In the genomic region with DNA sequence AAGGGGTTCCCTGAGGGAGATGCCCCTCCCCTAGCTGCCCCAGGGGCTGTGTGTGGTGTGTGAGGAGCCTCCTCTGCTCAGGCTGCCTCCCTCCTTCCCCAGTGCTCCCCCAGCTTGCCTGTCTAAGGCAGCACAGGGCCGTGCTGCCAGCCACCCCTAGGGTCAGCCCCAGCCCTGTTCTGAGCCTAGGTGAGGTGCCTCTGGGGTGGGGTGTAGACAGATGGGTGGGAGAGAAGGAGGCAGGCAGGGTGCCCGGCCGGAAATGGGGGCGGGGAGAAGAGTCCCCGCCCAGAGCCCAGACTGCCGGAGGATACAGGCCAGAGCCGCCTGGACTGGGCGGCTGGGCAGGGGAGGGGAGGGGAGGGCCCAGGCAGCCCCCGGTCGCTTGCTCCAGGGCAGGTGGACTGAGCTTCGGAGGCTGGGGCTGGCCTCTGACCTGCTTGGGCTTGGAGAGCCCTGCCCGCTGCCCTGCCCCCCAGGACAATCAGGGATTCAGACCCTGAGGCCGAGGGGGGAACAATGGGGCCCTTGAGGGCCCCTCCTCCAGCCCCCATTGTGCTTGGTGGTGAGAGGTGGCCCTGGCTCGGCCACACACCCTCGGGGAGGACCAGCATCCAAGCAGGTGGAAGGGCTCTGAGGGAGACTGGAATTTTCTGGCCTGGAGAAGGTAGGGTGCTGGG, we compare ENCODE assay signal across 1 cellular context.
TF ChIP-seq lines count a peak whose summit lies in the region.

Gene GJC2 (plus strand): TSS at position 590 of the 680 bp plus-strand sequence. CDS start 7,829 bp downstream, outside the sequence.

TF ChIP-seq in GM23338, 12 proteins besides CTCF, POLR2A, EP300 and RAD21 (continued from another document):
- TF ChIP-seq, protein P1, sequence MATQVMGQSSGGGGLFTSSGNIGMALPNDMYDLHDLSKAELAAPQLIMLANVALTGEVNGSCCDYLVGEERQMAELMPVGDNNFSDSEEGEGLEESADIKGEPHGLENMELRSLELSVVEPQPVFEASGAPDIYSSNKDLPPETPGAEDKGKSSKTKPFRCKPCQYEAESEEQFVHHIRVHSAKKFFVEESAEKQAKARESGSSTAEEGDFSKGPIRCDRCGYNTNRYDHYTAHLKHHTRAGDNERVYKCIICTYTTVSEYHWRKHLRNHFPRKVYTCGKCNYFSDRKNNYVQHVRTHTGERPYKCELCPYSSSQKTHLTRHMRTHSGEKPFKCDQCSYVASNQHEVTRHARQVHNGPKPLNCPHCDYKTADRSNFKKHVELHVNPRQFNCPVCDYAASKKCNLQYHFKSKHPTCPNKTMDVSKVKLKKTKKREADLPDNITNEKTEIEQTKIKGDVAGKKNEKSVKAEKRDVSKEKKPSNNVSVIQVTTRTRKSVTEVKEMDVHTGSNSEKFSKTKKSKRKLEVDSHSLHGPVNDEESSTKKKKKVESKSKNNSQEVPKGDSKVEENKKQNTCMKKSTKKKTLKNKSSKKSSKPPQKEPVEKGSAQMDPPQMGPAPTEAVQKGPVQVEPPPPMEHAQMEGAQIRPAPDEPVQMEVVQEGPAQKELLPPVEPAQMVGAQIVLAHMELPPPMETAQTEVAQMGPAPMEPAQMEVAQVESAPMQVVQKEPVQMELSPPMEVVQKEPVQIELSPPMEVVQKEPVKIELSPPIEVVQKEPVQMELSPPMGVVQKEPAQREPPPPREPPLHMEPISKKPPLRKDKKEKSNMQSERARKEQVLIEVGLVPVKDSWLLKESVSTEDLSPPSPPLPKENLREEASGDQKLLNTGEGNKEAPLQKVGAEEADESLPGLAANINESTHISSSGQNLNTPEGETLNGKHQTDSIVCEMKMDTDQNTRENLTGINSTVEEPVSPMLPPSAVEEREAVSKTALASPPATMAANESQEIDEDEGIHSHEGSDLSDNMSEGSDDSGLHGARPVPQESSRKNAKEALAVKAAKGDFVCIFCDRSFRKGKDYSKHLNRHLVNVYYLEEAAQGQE (IDR thresholded peaks at IDR 0.05; ENCODE audit: unreplicated experiment), result no peak
- TF ChIP-seq CREB1 (CRISPR knock-in tag; IDR thresholded peaks at IDR 0.05; ENCODE audit: low read depth) (no peak), STAT1 (IDR thresholded peaks at IDR 0.05; ENCODE audit: unreplicated experiment) (no peak), ETS1 (IDR thresholded peaks at IDR 0.05) (no peak), EZH2phosphoT487 (IDR thresholded peaks at IDR 0.05; ENCODE audit: unreplicated experiment) (no peak), NANOG (IDR thresholded peaks at IDR 0.05; ENCODE audit: borderline replicate concordance) (no peak)
